In genomic region chr10:129095980-129096339, GRCh38 we compare ENCODE assay signal across 18 cellular contexts.
A peak's percentile ranks its signal among the peaks of the same experiment; 100 is the strongest.
DNase-seq lines count a peak whose midpoint lies in the region; ATAC-seq and TF ChIP-seq lines count a peak whose summit lies in the region.
"Had no signal": no experiment of that assay in that cellular context is flagged by ENCODE, and none has a peak within 500 bp of the region (broad histone marks: within the 10 kb centered on the region; RNA-seq: fewer than 3 reads in every experiment).

No MANE protein-coding gene starts in this region.

- H3K36me3 ChIP-seq in IMR-90 (ENCODE audit: control insufficient read depth, insufficient read depth, low read length) (no peaks in the 10 kb centered on the region), breast epithelium (no peaks in the 10 kb centered on the region), muscle layer of colon (ENCODE audit: insufficient read depth, low read length) (no peaks in the 10 kb centered on the region), transverse colon (no peaks in the 10 kb centered on the region)

- CTCF ChIA-PET in IMR-90 (lab: Yijun Ruan, JAX) = no interaction called here

- ATAC-seq in IMR-90 (ENCODE audit: low read depth) = peak; percentile 8; the same call in 1 of the 2 replicates
- ATAC-seq: activated CD8-positive, alpha-beta T cell treated with anti-CD3 and anti-CD28 coated beads, Interleukin-2, amount 10 ng/mL, durations not matched to agents 7 days and 5 days had no signal

- BruUV-seq in IMR-90 (replicated peaks; lab: Mats Ljungman, UMichigan) = no TSS peak

- POLR2A ChIA-PET in IMR-90 (lab: Charles Lee; ENCODE audit: unreplicated experiment) = no interaction called here

- DNase-seq in IMR-90 (peak; percentile 2), breast epithelium (ENCODE audit: low spot score in 2 of 2) (no peak), transverse colon (no peak), middle frontal gyrus (ENCODE audit: extremely low spot score, low spot score) (no peak), NCI-H2081 (lab: John Stamatoyannopoulos, UW) (no peak), NCI-H510A treated with DMSO at 0.1 percent for 48 hours (lab: John Stamatoyannopoulos, UW) (no peak)
- DNase-seq: activated CD4-positive, CD25-positive, alpha-beta regulatory T cell treated with anti-CD3 and anti-CD28 coated beads, Interleukin-2, amount 50 U/mL, for 72 hours; activated CD8-positive, alpha-beta T cell treated with anti-CD3 and anti-CD28 coated beads, Interleukin-2, amount 10 ng/mL, durations not matched to agents 7 days and 5 days; activated T-cell treated with anti-CD3 and anti-CD28 coated beads, Interleukin-2, amount 50 U/mL, for 1 hour; GF-D8; HCEC 1CT; hypothalamus; KBM-7; NCI-H2171 treated with DMSO at 0.1 percent for 48 hours; NCI-H526 treated with DMSO at 0.1 percent for 48 hours; occipital lobe; SW 1271 had no signal

- no peak for TF ChIP-seq EP300 in transverse colon (IDR thresholded peaks at IDR 0.05; ENCODE audit: low read depth)

- no peaks in the 10 kb centered on the region for H4K20me1 ChIP-seq in IMR-90 (ENCODE audit: insufficient read depth, low read length)

- no peak overlapping the region for H2AK9ac ChIP-seq in IMR-90 (replicated peaks; ENCODE audit: low read depth, low read length, poor library complexity)

- no peak overlapping the region for H2BK5ac ChIP-seq in IMR-90 (ENCODE audit: low read depth, low read length, poor library complexity, severe bottlenecking)

- no peak for TF ChIP-seq POLR2A in IMR-90 (IDR thresholded peaks at IDR 0.05; ENCODE audit: low read depth, low read length)
- TF ChIP-seq POLR2A in breast epithelium (IDR thresholded peaks at IDR 0.05) = no peak
- TF ChIP-seq POLR2A in transverse colon (IDR thresholded peaks at IDR 0.05) = no peak

- H4K5ac ChIP-seq in IMR-90 (ENCODE audit: low read depth, low read length) = no peak overlapping the region

- TF ChIP-seq CTCF in IMR-90 (conservative IDR thresholded peaks at IDR 0.05; ENCODE audit: low read depth, low read length) = no peak
- TF ChIP-seq CTCF in breast epithelium (IDR thresholded peaks at IDR 0.05) = no peak
- no peak for TF ChIP-seq CTCF in transverse colon (IDR thresholded peaks at IDR 0.05)

- H3K9me3 ChIP-seq in IMR-90 (ENCODE audit: control insufficient read depth, insufficient read depth, low read length) = peaks cover 7% of the 10 kb centered on the region; the same call in 1 of the 2 replicates
- no peaks in the 10 kb centered on the region for H3K9me3 ChIP-seq in breast epithelium
- H3K9me3 ChIP-seq in muscle layer of colon (ENCODE audit: low read length) = no peaks in the 10 kb centered on the region
- no peaks in the 10 kb centered on the region for H3K9me3 ChIP-seq in transverse colon

- H3K56ac ChIP-seq in IMR-90 (ENCODE audit: extremely low read depth, insufficient read depth, low read length) = no peak overlapping the region

- H3K4me2 ChIP-seq in IMR-90 (ENCODE audit: low read depth, low read length) = no peak overlapping the region

- H2AFZ ChIP-seq in IMR-90 (replicated peaks; ENCODE audit: low read length, poor library complexity) = no peak overlapping the region

- H3K9ac ChIP-seq in IMR-90 (ENCODE audit: low read depth, low read length) = no peak overlapping the region
- H3K9ac ChIP-seq in muscle layer of colon (ENCODE audit: low read length) = no peak overlapping the region

- no peak overlapping the region for H3K23ac ChIP-seq in IMR-90 (ENCODE audit: low read depth, low read length)

- no peak overlapping the region for H3K4ac ChIP-seq in IMR-90 (ENCODE audit: low read depth, low read length)

- no peak overlapping the region for H2BK20ac ChIP-seq in IMR-90 (ENCODE audit: low read depth, low read length)

- H3K27me3 ChIP-seq in IMR-90 (ENCODE audit: control insufficient read depth, insufficient read depth, low read length) (no peaks in the 10 kb centered on the region; the same call in 1 of the 2 replicates), breast epithelium (no peaks in the 10 kb centered on the region), muscle layer of colon (ENCODE audit: control insufficient read depth in 1 of 2, insufficient read depth in 2 of 2, low read length in 2 of 2) (no peaks in the 10 kb centered on the region), transverse colon (no peaks in the 10 kb centered on the region)

- H3K9me1 ChIP-seq in IMR-90 (ENCODE audit: insufficient read depth, low read length) = no peaks in the 10 kb centered on the region

- H4K8ac ChIP-seq in IMR-90 (ENCODE audit: low read depth in 2 of 2, low read length in 2 of 2) = no peak overlapping the region

- no peak overlapping the region for H2BK120ac ChIP-seq in IMR-90 (ENCODE audit: low read depth, low read length)

- H3K4me1 ChIP-seq in IMR-90 (ENCODE audit: control insufficient read depth, insufficient read depth, low read length) (peaks cover 5% of the 10 kb centered on the region), breast epithelium (peaks cover 0 to 5% of the 10 kb centered on the region in 2 donors), muscle layer of colon (ENCODE audit: insufficient read depth, low read length) (peaks cover 32% of the 10 kb centered on the region), transverse colon (no peaks in the 10 kb centered on the region)

- intact Hi-C loops in IMR-90 (cut with micrococcal nuclease) = loop anchor here (5.0 kb wide), 4 partner anchors 54 to 861 kb away; no protein-coding TSS in a partner anchor
- intact Hi-C loops in breast epithelium (cut with DNase I; ENCODE audit: low total_unique reads) = no loop called here
- intact Hi-C loops in transverse colon (cut with DNase I; ENCODE audit: low total_unique reads) = loop anchor here (1.0 kb wide), 1 partner anchor 18 kb away; no protein-coding TSS in a partner anchor

- H3K4me3 ChIP-seq in IMR-90 (ENCODE audit: insufficient read depth, low read depth, low read length) = no peak overlapping the region
- peak overlapping the region in 1 of 3 donors; percentile 13 for H3K4me3 ChIP-seq in breast epithelium
- no peak overlapping the region for H3K4me3 ChIP-seq in muscle layer of colon (ENCODE audit: low read depth in 1 of 2, low read length in 2 of 2)
- no peak overlapping the region for H3K4me3 ChIP-seq in transverse colon

- dilution Hi-C loops in IMR-90 (cut with HindIII; ENCODE audit: low sequenced_read_pairs, unreplicated experiment) = no loop called here

- no peak for TF ChIP-seq RAD21 in IMR-90 (IDR thresholded peaks at IDR 0.05; ENCODE audit: low read length)

- H3K79me1 ChIP-seq in IMR-90 (ENCODE audit: low read depth in 1 of 2, low read length in 2 of 2) = no peaks in the 10 kb centered on the region

- H3K27ac ChIP-seq in IMR-90 (ENCODE audit: insufficient read depth, low read length) (peak overlapping the region; percentile 47; the same call in 1 of the 2 replicates), breast epithelium (peak overlapping the region; percentile 57 to 68), muscle layer of colon (ENCODE audit: low read depth, low read length) (peak overlapping the region; percentile 7), transverse colon (peak overlapping the region; percentile 37 to 71 (median 51))

- no peak overlapping the region for H3K14ac ChIP-seq in IMR-90 (replicated peaks; ENCODE audit: low read depth, low read length)

- H2BK15ac ChIP-seq in IMR-90 (ENCODE audit: low read depth, low read length) = no peak overlapping the region

- H2AK5ac ChIP-seq in IMR-90 (ENCODE audit: low read depth, low read length) = no peak overlapping the region

- in situ Hi-C loops in IMR-90 (cut with MboI; ENCODE audit: low sequenced_read_pairs) (no loop called here), transverse colon (cut with MboI; ENCODE audit: low pct_ligation_motif_present in 1 of 4, low pct_unique_long_range_greater_than_20kb in 1 of 4, low sequenced_read_pairs in 3 of 4) (no loop called here)

- WGBS in IMR-90 (ENCODE audit: extremely low coverage in 2 of 2, insufficient read length in 1 of 2), 2 experiments = no CpG with 5 or more reads among the region's 3 CpGs
- WGBS in transverse colon (ENCODE audit: low coverage in 1 of 2), 2 donors = 35 to 49% methylated on average over 3 of the region's 3 CpGs

- H3K18ac ChIP-seq in IMR-90 (ENCODE audit: low read depth, low read length) = no peak overlapping the region

- no peak overlapping the region for H4K91ac ChIP-seq in IMR-90 (ENCODE audit: insufficient read depth, low read depth, low read length)

TF ChIP-seq in IMR-90, 13 proteins besides CTCF, POLR2A, EP300 and RAD21:
- TF ChIP-seq CEBPB (IDR thresholded peaks at IDR 0.05; ENCODE audit: low read depth, low read length) (no peak), MAZ (IDR thresholded peaks at IDR 0.05; ENCODE audit: borderline replicate concordance, low read depth, low read length) (no peak), USF2 (IDR thresholded peaks at IDR 0.05; ENCODE audit: low read depth, low read length) (no peak), RFX5 (IDR thresholded peaks at IDR 0.05; ENCODE audit: low read depth, low read length) (no peak), ELK1 (IDR thresholded peaks at IDR 0.05; ENCODE audit: borderline replicate concordance, low read depth, low read length) (no peak)
TF ChIP-seq in IMR-90: peak in this region for 0.

Comparison
In these comparisons a context has a peak if more than half of its experiments do, and no peak if none do; other contexts are left out.
1. H3K27ac ChIP-seq: peak in every context shown above with its lines; median percentile 62 in breast epithelium; 51 in transverse colon; 47 in IMR-90; 7 in muscle layer of colon.